Comparison of ENCODE assay signal across 9 cellular contexts in genomic region chr17:80416260-80416939, GRCh38. TPM values are rescaled to one million over a fixed set of nuclear protein-coding genes. Genes with fewer than 3 reads are reported as not detected.
DNase-seq lines count a peak whose midpoint lies in the region; ATAC-seq, FAIRE-seq and TF ChIP-seq lines count a peak whose summit lies in the region.
"Had no signal": no experiment of that assay in that cellular context is flagged by ENCODE, and none has a peak within 500 bp of the region (broad histone marks: within the 10 kb centered on the region; RNA-seq: fewer than 3 reads in every experiment).

No MANE protein-coding gene starts in this region.

- peaks cover 13% of the 10 kb centered on the region for H3K4me1 ChIP-seq in keratinocyte (ENCODE audit: control insufficient read depth, extremely low read depth, insufficient read depth, low read length)
- H3K4me1 ChIP-seq in stomach smooth muscle (ENCODE audit: control insufficient read depth, insufficient read depth, low read length) = peaks cover 29% of the 10 kb centered on the region

- DNase-seq in activated T-cell treated with anti-CD3 and anti-CD28 coated beads, Interleukin-2, amount 50 U/mL, for 72 hours = no peak
- no peak for DNase-seq in activated T-cell treated with anti-CD3 and anti-CD28 coated beads, Interleukin-2, amount 50 U/mL, for 48 hours
- no peak for DNase-seq in activated naive CD4-positive, alpha-beta T cell treated with anti-CD3 and anti-CD28 coated beads, Interleukin-2, amount 50 U/mL, for 72 hours (ENCODE audit: low spot score in 2 of 2)
- no peak for DNase-seq in keratinocyte (ENCODE audit: low read depth, low spot score)
- DNase-seq in GM19240 (ENCODE audit: insufficient read length, low spot score) = no peak

- peaks cover 4% of the 10 kb centered on the region for H3K9me1 ChIP-seq in keratinocyte (ENCODE audit: control insufficient read depth, extremely low read depth, insufficient read depth, low read length)

- no peaks in the 10 kb centered on the region for H3K36me3 Mint-ChIP-seq in activated T-cell treated with anti-CD3 and anti-CD28 coated beads, Interleukin-2, amount 50 U/mL, for 72 hours (ENCODE audit: insufficient read depth in 2 of 2)
- H3K36me3 Mint-ChIP-seq in activated naive CD4-positive, alpha-beta T cell treated with anti-CD3 and anti-CD28 coated beads, Interleukin-2, amount 50 U/mL, for 72 hours = peaks cover 0 to 8% of the 10 kb centered on the region in 2 donors

- dilution Hi-C loops in keratinocyte (cut with MboI; ENCODE audit: extremely low pct_ligation_motif_present, low sequenced_read_pairs) = no loop called here

- peaks cover 9 to 16% of the 10 kb centered on the region in 2 experiments for H3K36me3 ChIP-seq in keratinocyte (ENCODE audit: control insufficient read depth in 2 of 2, extremely low read depth in 1 of 2, insufficient read depth in 2 of 2, low read length in 2 of 2)
- H3K36me3 ChIP-seq in stomach smooth muscle (ENCODE audit: control insufficient read depth in 2 of 2, insufficient read depth in 2 of 2, low read length in 2 of 2) = peaks cover 17 to 18% of the 10 kb centered on the region in 2 donors

- no peaks in the 10 kb centered on the region for H3K9me3 Mint-ChIP-seq in activated T-cell treated with anti-CD3 and anti-CD28 coated beads, Interleukin-2, amount 50 U/mL, for 72 hours
- H3K9me3 Mint-ChIP-seq in activated naive CD4-positive, alpha-beta T cell treated with anti-CD3 and anti-CD28 coated beads, Interleukin-2, amount 50 U/mL, for 72 hours = no peaks in the 10 kb centered on the region

- peaks cover 25% of the 10 kb centered on the region for H3K27me3 Mint-ChIP-seq in activated T-cell treated with anti-CD3 and anti-CD28 coated beads, Interleukin-2, amount 50 U/mL, for 72 hours (ENCODE audit: low read depth)

- H3K9me3 ChIP-seq in keratinocyte (ENCODE audit: control insufficient read depth, low read depth, low read length) (no peaks in the 10 kb centered on the region), stomach smooth muscle (ENCODE audit: control insufficient read depth in 2 of 2, low read length in 2 of 2) (no peaks in the 10 kb centered on the region)

- no peak overlapping the region for H2AFZ ChIP-seq in keratinocyte (ENCODE audit: control insufficient read depth, low read length)

- H3K79me2 ChIP-seq in keratinocyte (ENCODE audit: control insufficient read depth, insufficient read depth, low read length) = peaks cover 25% of the 10 kb centered on the region

- H3K4me3 ChIP-seq in keratinocyte (ENCODE audit: control insufficient read depth in 2 of 3, extremely low read depth in 1 of 3, insufficient read depth in 2 of 3, low read depth in 1 of 3, low read length in 3 of 3) (peak overlapping the region; percentile 57 to 97 (median 74)), stomach smooth muscle (ENCODE audit: low read length in 2 of 2) (peak overlapping the region; percentile 88 to 100)

- no peak overlapping the region for H3K27ac Mint-ChIP-seq in activated T-cell treated with anti-CD3 and anti-CD28 coated beads, Interleukin-2, amount 50 U/mL, for 72 hours
- H3K27ac Mint-ChIP-seq in activated naive CD4-positive, alpha-beta T cell treated with anti-CD3 and anti-CD28 coated beads, Interleukin-2, amount 50 U/mL, for 72 hours = peak overlapping the region; percentile 38 to 45

- ATAC-seq in activated T-cell treated with anti-CD3 and anti-CD28 coated beads, Interleukin-2, amount 50 U/mL, for 72 hours (replicated peaks in 1 of 2) = no peak
- ATAC-seq in activated naive CD4-positive, alpha-beta T cell treated with anti-CD3 and anti-CD28 coated beads, Interleukin-2, amount 50 U/mL, for 72 hours = no peak
- ATAC-seq in HG02571 (IDR thresholded peaks at IDR 0.05; ENCODE audit: unreplicated experiment) = no peak
- ATAC-seq in esophagus mucosa = no peak

- no peak for FAIRE-seq in keratinocyte (lab: Jason Lieb, UNC)
- FAIRE-seq: frontal cortex had no signal

- H3K4me2 ChIP-seq in keratinocyte (ENCODE audit: control insufficient read depth, extremely low read depth, insufficient read depth, low read depth, low read length) = peak overlapping the region; percentile 80

- peaks cover 43% of the 10 kb centered on the region for H3K4me1 Mint-ChIP-seq in activated T-cell treated with anti-CD3 and anti-CD28 coated beads, Interleukin-2, amount 50 U/mL, for 72 hours (ENCODE audit: low read depth)

- H4K20me1 ChIP-seq in keratinocyte (ENCODE audit: control insufficient read depth, extremely low read depth, insufficient read depth, low read length) = peaks cover 3% of the 10 kb centered on the region

- H3K27ac ChIP-seq in keratinocyte (ENCODE audit: control insufficient read depth, insufficient read depth, low read length) = no peak overlapping the region
- H3K27ac ChIP-seq in stomach smooth muscle (ENCODE audit: low read length) = no peak overlapping the region

- H3K4me3 Mint-ChIP-seq in activated T-cell treated with anti-CD3 and anti-CD28 coated beads, Interleukin-2, amount 50 U/mL, for 72 hours = peak overlapping the region; percentile 89

- H3K27me3 ChIP-seq in keratinocyte (ENCODE audit: control insufficient read depth, extremely low read depth, insufficient read depth, low read length) = no peaks in the 10 kb centered on the region
- H3K27me3 ChIP-seq in stomach smooth muscle (ENCODE audit: control insufficient read depth in 1 of 2, insufficient read depth in 2 of 2, low read length in 2 of 2) = no peaks in the 10 kb centered on the region

- H3K9ac ChIP-seq in keratinocyte (ENCODE audit: control insufficient read depth, extremely low read depth, insufficient read depth, low read length) (peak overlapping the region; percentile 97), stomach smooth muscle (ENCODE audit: low read length in 2 of 2) (no peak overlapping the region)

- no peak for TF ChIP-seq CTCF in keratinocyte (optimal IDR thresholded peaks at IDR 0.05 in 1 of 3, IDR thresholded peaks at IDR 0.05 in 1 of 3, conservative IDR thresholded peaks at IDR 0.05 in 1 of 3; ENCODE audit: extremely low read depth in 1 of 3, insufficient read depth in 2 of 3, low read length in 3 of 3)

RNA-seq across cellular contexts. Expression of gene ENDOV, which starts 1.4 kb away (rescaled TPM):
- 10 to 100 TPM; 25.3 to 29.0 TPM for total RNA-seq in activated T-cell treated with anti-CD3 and anti-CD28 coated beads, Interleukin-2, amount 50 U/mL, for 72 hours
- 10 to 100 TPM in 1 of 2 donors, 1 to 10 TPM in 1; 8.8 to 13.0 TPM for total RNA-seq in activated naive CD4-positive, alpha-beta T cell treated with anti-CD3 and anti-CD28 coated beads, Interleukin-2, amount 50 U/mL, for 72 hours
- 10.9 to 18.3 TPM (median 13.1 TPM) in 3 replicates for polyA plus RNA-seq in keratinocyte
- 6.7 TPM for polyA plus RNA-seq in keratinocyte (2011; ENCODE audit: low read depth)
- polyA plus RNA-seq in keratinocyte (2011; cell fraction: cytosol; rRNA removed) = 7.8 and 17.9 TPM in 2 replicates
- polyA plus RNA-seq in keratinocyte (2011; cell fraction: nucleus; rRNA removed) = 25.5 and 33.3 TPM in 2 replicates
- polyA plus RNA-seq in keratinocyte (2012; ENCODE audit: low replicate concordance) = 14.6 and 20.3 TPM in 2 replicates
- polyA minus RNA-seq in keratinocyte = 7.5 to 23.1 TPM (median 13.4 TPM) in 3 replicates
- 16.5 TPM for polyA minus RNA-seq in keratinocyte (2011; cell fraction: cytosol; rRNA and poly(A)+ RNA removed)
- 10.2 and 18.8 TPM in 2 replicates for polyA minus RNA-seq in keratinocyte (2011; cell fraction: nucleus; rRNA and poly(A)+ RNA removed)
- total RNA-seq in esophagus mucosa = 12.9 TPM
